ENCODE assay signal across 8 cellular contexts in the genomic region with DNA sequence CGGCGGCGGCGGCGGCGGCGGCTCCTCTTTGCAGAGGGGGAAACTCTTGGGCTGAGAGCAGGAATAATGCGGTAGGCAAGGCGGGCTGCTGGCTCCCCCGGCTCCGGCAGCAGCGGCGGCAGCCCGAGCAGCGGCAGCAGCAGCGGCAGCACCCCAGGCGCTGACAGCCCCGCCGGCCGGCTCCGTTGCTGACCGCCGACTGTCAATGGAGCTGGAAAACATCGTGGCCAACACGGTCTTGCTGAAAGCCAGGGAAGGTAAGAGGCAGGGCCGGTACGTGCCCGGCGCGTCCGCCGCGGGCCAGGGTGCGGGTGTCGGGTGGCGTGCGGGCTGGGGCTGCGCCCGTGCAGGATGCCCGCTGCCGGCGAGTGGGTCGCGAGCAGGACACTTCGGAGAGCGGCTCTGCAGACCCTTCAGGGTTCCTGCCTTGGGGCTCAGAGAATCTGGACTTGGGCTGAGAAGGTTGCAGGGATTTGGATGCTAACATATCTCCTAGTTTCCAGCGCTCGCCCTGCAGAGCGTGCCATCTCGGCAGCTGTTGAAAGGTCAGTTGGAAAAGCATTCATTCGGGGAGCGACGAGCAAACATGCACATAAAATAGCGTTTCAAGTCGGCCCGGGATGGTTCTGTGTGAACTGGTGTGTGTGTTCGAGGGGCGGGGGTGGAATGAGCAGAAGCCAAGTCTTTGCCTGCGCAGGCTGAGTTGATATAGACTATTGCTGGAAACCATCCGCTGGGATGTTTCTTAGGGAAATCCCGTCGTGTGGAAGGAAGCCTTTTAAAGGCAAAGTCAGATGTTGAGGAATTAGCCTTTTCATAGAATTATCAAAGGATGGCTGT. TPM values are rescaled to one million over a fixed set of nuclear protein-coding genes. Genes with fewer than 3 reads are reported as not detected.
DNase-seq lines count a peak whose midpoint lies in the region; ATAC-seq and TF ChIP-seq lines count a peak whose summit lies in the region.

No MANE protein-coding gene starts in this region.

- H3K36me3 ChIP-seq in BJ (ENCODE audit: control insufficient read depth, insufficient read depth, low read length) = no peaks in the 10 kb centered on the region

- POLR2A ChIA-PET in BJ (lab: Charles Lee) = interaction anchor here (0.6 to 0.7 kb wide), 2 partner anchors 66 to 1272 kb away, joined by 3 to 32 read pairs; no protein-coding TSS in a partner anchor

- no peak for TF ChIP-seq CTCF in BJ (IDR thresholded peaks at IDR 0.05; ENCODE audit: insufficient read depth, low read depth, low read length)
- no peak for TF ChIP-seq CTCF in WI38 (IDR thresholded peaks at IDR 0.05; ENCODE audit: low read depth, low read length)
- no peak for TF ChIP-seq CTCF in coronary artery (IDR thresholded peaks at IDR 0.05)

- in situ Hi-C loops in KBM-7 (cut with MboI; ENCODE audit: low pct_unique_long_range_greater_than_20kb, low sequenced_read_pairs) = loop anchor here (25.0 kb wide), 1 partner anchor 204 kb away; no protein-coding TSS in a partner anchor

- DNase-seq in BJ (ENCODE audit: low read depth) = no peak
- DNase-seq in KBM-7 = peak; percentile 29
- DNase-seq in coronary artery (ENCODE audit: low spot score) = peak; percentile 82
- peak; percentile 79 for DNase-seq in left kidney (ENCODE audit: low read depth, low spot score)
- peak; percentile 51 for DNase-seq in stimulated activated CD4-positive, alpha-beta T cell treated with anti-CD3 and anti-CD28 coated beads, Interleukin-1b, Interleukin-23, amount 100 ng/mL, for 48 hours
- no peak for DNase-seq in COLO829 (ENCODE audit: low spot score)

- H3K4me3 ChIP-seq in BJ (ENCODE audit: low read depth, low read length) = peak overlapping the region; percentile 91
- peak overlapping the region; percentile 97 for H3K4me3 ChIP-seq in WI38 (ENCODE audit: low read depth, low read length)
- H3K4me3 ChIP-seq in coronary artery = peak overlapping the region; percentile 94

- H3K27me3 ChIP-seq in BJ (ENCODE audit: control insufficient read depth, insufficient read depth, low read length) = no peaks in the 10 kb centered on the region

- CTCF ChIA-PET in BJ (lab: Yijun Ruan, JAX) = interaction anchor here (0.6 to 5.9 kb wide), 42 partner anchors 8 to 714 kb away, joined by 3 to 65 read pairs (median 8); a partner anchor contains a TSS

- peak overlapping the region; percentile 91 to 93 for H3K27ac ChIP-seq in coronary artery

- ATAC-seq in GM21381 (IDR thresholded peaks at IDR 0.05; ENCODE audit: unreplicated experiment) = peak; percentile 7

RNA-seq across cellular contexts. Expression of a gene that starts 0.6 kb away (rescaled TPM):
- 14.7 and 20.8 TPM in 2 replicates for polyA plus RNA-seq in BJ (2011; rRNA removed)
- 7.6 and 8.3 TPM in 2 replicates for polyA minus RNA-seq in BJ (2011; rRNA and poly(A)+ RNA removed)

RNA-seq across cellular contexts. Expression of a gene that starts 29.3 kb away (rescaled TPM):
- 280 and 336 TPM in 2 replicates for polyA plus RNA-seq in BJ (2011; rRNA removed)
- polyA minus RNA-seq in BJ (2011; rRNA and poly(A)+ RNA removed) = 57.8 and 109 TPM in 2 replicates

RNA-seq across cellular contexts. Expression of a gene that starts 42.4 kb away (rescaled TPM):
- polyA plus RNA-seq in BJ (2011; rRNA removed) = 9.6 and 15.8 TPM in 2 replicates
- polyA minus RNA-seq in BJ (2011; rRNA and poly(A)+ RNA removed) = 5.4 and 5.9 TPM in 2 replicates

Comparison
In these comparisons a context has a peak if more than half of its experiments do, and no peak if none do; other contexts are left out.
1. DNase-seq: peak in KBM-7 (single experiment), coronary artery (single experiment), left kidney (single experiment) and stimulated activated CD4-positive, alpha-beta T cell treated with anti-CD3 and anti-CD28 coated beads, Interleukin-1b, Interleukin-23, amount 100 ng/mL, for 48 hours (single experiment); none in BJ (single experiment) and COLO829 (single experiment).
2. Peak in every context shown above with its lines, with median percentiles within 50 percentile points of each other: H3K4me3 ChIP-seq.